ENCODE assay signal across 18 cellular contexts in genomic region chrX:93791304-93791703, GRCh38.
"Had no signal": no experiment of that assay in that cellular context is flagged by ENCODE, and none has a peak within 500 bp of the region (broad histone marks: within the 10 kb centered on the region; RNA-seq: fewer than 3 reads in every experiment).

No MANE protein-coding gene starts in this region.

- H3K36me3 Mint-ChIP-seq: naive thymus-derived CD8-positive, alpha-beta T cell; stimulated activated effector memory CD8-positive, alpha-beta T cell treated with anti-CD3 and anti-CD28 coated beads, Interleukin-12 subunit alpha, Interleukin-12 subunit beta, amount 100 ng/mL, for 72 hours had no signal

- DNase-seq: dorsolateral prefrontal cortex; effector CD4-positive, alpha-beta T cell; left ventricle myocardium superior; lower lobe of right lung; naive thymus-derived CD8-positive, alpha-beta T cell; nephron progenitor cell; nucleus accumbens; sigmoid colon; stimulated activated CD4-positive, alpha-beta T cell treated with anti-CD3 and anti-CD28 coated beads, Interleukin-2, amount 100 ng/mL, for 24 hours; stimulated activated CD4-positive, alpha-beta T cell treated with anti-CD3 and anti-CD28 coated beads, Interleukin-4, amount 100 ng/mL, for 24 hours; stimulated activated naive CD4-positive, alpha-beta T cell treated with Interleukin-2 at 50 U/mL for 16 hours; stomach; thyroid gland; trophoblast cell had no signal

- H3K9me3 Mint-ChIP-seq: naive thymus-derived CD8-positive, alpha-beta T cell; nephron progenitor cell; stimulated activated effector memory CD8-positive, alpha-beta T cell treated with anti-CD3 and anti-CD28 coated beads, Interleukin-12 subunit alpha, Interleukin-12 subunit beta, amount 100 ng/mL, for 72 hours had no signal

- H3K27me3 Mint-ChIP-seq: naive thymus-derived CD8-positive, alpha-beta T cell had no signal

- H3K27me3 ChIP-seq: right atrium auricular region, sigmoid colon, stomach, thyroid gland, vagina had no signal

- H3K4me1 Mint-ChIP-seq: naive thymus-derived CD8-positive, alpha-beta T cell; nephron progenitor cell; stimulated activated effector memory CD8-positive, alpha-beta T cell treated with anti-CD3 and anti-CD28 coated beads, Interleukin-12 subunit alpha, Interleukin-12 subunit beta, amount 100 ng/mL, for 72 hours had no signal

- ATAC-seq: left ventricle myocardium superior; lower lobe of right lung; naive thymus-derived CD8-positive, alpha-beta T cell; stimulated activated effector memory CD8-positive, alpha-beta T cell treated with anti-CD3 and anti-CD28 coated beads, Interleukin-12 subunit alpha, Interleukin-12 subunit beta, amount 100 ng/mL, for 72 hours had no signal

- H3K27ac ChIP-seq: dorsolateral prefrontal cortex, lower lobe of right lung, prostate gland, right atrium auricular region, sigmoid colon, stomach, thyroid gland, vagina had no signal

- H3K4me1 ChIP-seq: lower lobe of right lung, prostate gland, right atrium auricular region, sigmoid colon, stomach, thyroid gland, vagina had no signal

- H3K4me3 ChIP-seq: dorsolateral prefrontal cortex, lower lobe of right lung, prostate gland, right atrium auricular region, sigmoid colon, stomach, thyroid gland, vagina had no signal

- H3K27ac Mint-ChIP-seq: naive thymus-derived CD8-positive, alpha-beta T cell; nephron progenitor cell; stimulated activated effector memory CD8-positive, alpha-beta T cell treated with anti-CD3 and anti-CD28 coated beads, Interleukin-12 subunit alpha, Interleukin-12 subunit beta, amount 100 ng/mL, for 72 hours had no signal

- H3K4me3 Mint-ChIP-seq: naive thymus-derived CD8-positive, alpha-beta T cell; nephron progenitor cell; stimulated activated effector memory CD8-positive, alpha-beta T cell treated with anti-CD3 and anti-CD28 coated beads, Interleukin-12 subunit alpha, Interleukin-12 subunit beta, amount 100 ng/mL, for 72 hours had no signal

- H3K36me3 ChIP-seq: lower lobe of right lung, prostate gland, right atrium auricular region, sigmoid colon, stomach, thyroid gland, vagina had no signal
